In genomic region chr7:48251766-48252165, GRCh38 we compare ENCODE assay signal across 10 cellular contexts.
DNase-seq lines count a peak whose midpoint lies in the region; ATAC-seq, FAIRE-seq and TF ChIP-seq lines count a peak whose summit lies in the region.
"Had no signal": no experiment of that assay in that cellular context is flagged by ENCODE, and none has a peak within 500 bp of the region (broad histone marks: within the 10 kb centered on the region; RNA-seq: fewer than 3 reads in every experiment).

No MANE protein-coding gene starts in this region.

- no peaks in the 10 kb centered on the region for H3K27me3 Mint-ChIP-seq in T-cell
- no peaks in the 10 kb centered on the region for H3K27me3 Mint-ChIP-seq in progenitor cell of endocrine pancreas

- H3K27me3 ChIP-seq in bronchial epithelial cell (ENCODE audit: control insufficient read depth, insufficient read depth, low read length) = peaks cover 2% of the 10 kb centered on the region

- POLR2A ChIA-PET in T-cell (lab: Charles Lee) = no interaction called here

- H3K36me3 Mint-ChIP-seq in T-cell (no peaks in the 10 kb centered on the region), progenitor cell of endocrine pancreas (ENCODE audit: insufficient read depth) (no peaks in the 10 kb centered on the region)

- DNase-seq in bronchial epithelial cell (ENCODE audit: low read depth) (peak; percentile 30), T-cell (no peak), glomerular visceral epithelial cell (ENCODE audit: extremely low spot score) (no peak), progenitor cell of endocrine pancreas (ENCODE audit: low spot score, unreplicated experiment) (no peak)
- DNase-seq: GDM1 had no signal

- H3K9me3 Mint-ChIP-seq in T-cell (no peaks in the 10 kb centered on the region), progenitor cell of endocrine pancreas (ENCODE audit: low read depth) (peaks cover 5% of the 10 kb centered on the region)

- H3K4me3 Mint-ChIP-seq in T-cell (no peak overlapping the region), progenitor cell of endocrine pancreas (ENCODE audit: low read depth) (no peak overlapping the region)

- H3K27ac Mint-ChIP-seq in T-cell (no peak overlapping the region), progenitor cell of endocrine pancreas (no peak overlapping the region)

- CTCF ChIA-PET in T-cell (lab: Charles Lee) = no interaction called here

- no peak overlapping the region for H3K4me3 ChIP-seq in bronchial epithelial cell (ENCODE audit: low read depth, low read length)
- H3K4me3 ChIP-seq: coronary artery had no signal

- no peaks in the 10 kb centered on the region for H3K4me1 Mint-ChIP-seq in T-cell
- H3K4me1 Mint-ChIP-seq in progenitor cell of endocrine pancreas (ENCODE audit: low read depth) = no peaks in the 10 kb centered on the region

- no peak for TF ChIP-seq CTCF in bronchial epithelial cell (IDR thresholded peaks at IDR 0.05; ENCODE audit: insufficient read depth, low read length, severe bottlenecking)
- TF ChIP-seq CTCF in progenitor cell of endocrine pancreas (IDR thresholded peaks at IDR 0.05; ENCODE audit: unreplicated experiment) = no peak

- no peaks in the 10 kb centered on the region for H3K36me3 ChIP-seq in bronchial epithelial cell (ENCODE audit: control insufficient read depth, insufficient read depth, low read length)

- FAIRE-seq in bronchial epithelial cell (lab: Jason Lieb, UNC) = no peak

- peak; percentile 94 for ATAC-seq in GM18867 (IDR thresholded peaks at IDR 0.05; ENCODE audit: unreplicated experiment)
- peak; percentile 90 for ATAC-seq in GM21447 (IDR thresholded peaks at IDR 0.05; ENCODE audit: unreplicated experiment)
- ATAC-seq in HG03159 (IDR thresholded peaks at IDR 0.05; ENCODE audit: unreplicated experiment) = peak; percentile 95
- ATAC-seq in T-cell (replicated peaks in 1 of 4) = no peak
- ATAC-seq: Panc1 had no signal

Comparison
In these comparisons a context has a peak if more than half of its experiments do, and no peak if none do; other contexts are left out.
1. ATAC-seq: peak in GM18867 (single experiment), GM21447 (single experiment) and HG03159 (single experiment); none in T-cell (0 of 4).